ENCODE assay signal across 20 cellular contexts in genomic region chr16:89035698-89036570, GRCh38. TPM values are rescaled to one million over a fixed set of nuclear protein-coding genes. Genes with fewer than 3 reads are reported as not detected.
DNase-seq lines count a peak whose midpoint lies in the region; ATAC-seq, FAIRE-seq and TF ChIP-seq lines count a peak whose summit lies in the region.
"Had no signal": no experiment of that assay in that cellular context is flagged by ENCODE, and none has a peak within 500 bp of the region (broad histone marks: within the 10 kb centered on the region; RNA-seq: fewer than 3 reads in every experiment).

No MANE protein-coding gene starts in this region.

- CTCF ChIA-PET in HepG2 (lab: Yijun Ruan, JAX; ENCODE audit: low intra/inter-chr PET ratio, low total read pairs), result no interaction called here

- intact Hi-C loops in Right ventricle myocardium inferior (cut with DNase I) (no loop called here), left cardiac atrium (cut with DNase I) (no loop called here), HepG2 (cut with micrococcal nuclease; ENCODE audit: unreplicated experiment) (no loop called here)

- peak overlapping the region; percentile 15 for H2BK5ac ChIP-seq in neuronal stem cell (ENCODE audit: low read length)

- peak overlapping the region; percentile 56 for H2AK5ac ChIP-seq in neuronal stem cell (ENCODE audit: low read depth, low read length)

- H2AFZ ChIP-seq in HepG2 (ENCODE audit: low read length), result no peak overlapping the region
- no peak overlapping the region for H2AFZ ChIP-seq in neuronal stem cell (ENCODE audit: low read length)

- no peak for TF ChIP-seq RAD21 in HepG2 (CRISPR knock-in tag; IDR thresholded peaks at IDR 0.05)

- no peak for FAIRE-seq in HepG2 (lab: Jason Lieb, UNC)

- peaks cover 11% of the 10 kb centered on the region; the same call in 1 of the 2 replicates for H4K20me1 ChIP-seq in HepG2 (ENCODE audit: insufficient read depth, low read length)

- no peak for TF ChIP-seq POLR2A in HepG2 (IDR thresholded peaks at IDR 0.05; ENCODE audit: insufficient read depth in 1 of 2, low read depth in 2 of 2, low read length in 2 of 2)

- H3K4ac ChIP-seq in neuronal stem cell (ENCODE audit: low read length), result no peak overlapping the region

- H3K4me3 ChIP-seq in RWPE2 (ENCODE audit: severe bottlenecking), result no peak overlapping the region
- no peak overlapping the region for H3K4me3 ChIP-seq in HepG2 (replicated peaks in 1 of 3; ENCODE audit: insufficient read depth in 1 of 3, low read depth in 2 of 3, low read length in 3 of 3)
- H3K4me3 ChIP-seq in neuronal stem cell (ENCODE audit: low read length in 2 of 2), result peak overlapping the region in 1 of 2 donors; percentile 44
- H3K4me3 ChIP-seq: SJSA1 had no signal

- POLR2A ChIA-PET in HepG2 (lab: Yijun Ruan, JAX), result no interaction called here

- no peak overlapping the region for H4K8ac ChIP-seq in neuronal stem cell (ENCODE audit: low read depth, low read length)

- no peak overlapping the region for H3K23ac ChIP-seq in neuronal stem cell (ENCODE audit: low read depth, low read length, poor library complexity)

- peak overlapping the region; percentile 17 for H3K14ac ChIP-seq in neuronal stem cell (ENCODE audit: low read length)

- TF ChIP-seq EP300 in HepG2 (IDR thresholded peaks at IDR 0.05; ENCODE audit: low read depth in 2 of 2, low read length in 2 of 2) (no peak), HepG2 (CRISPR knock-in tag; IDR thresholded peaks at IDR 0.05; ENCODE audit: borderline replicate concordance) (no peak)

- no peak overlapping the region for H2BK12ac ChIP-seq in neuronal stem cell (ENCODE audit: low read length)

- H3K9me3 ChIP-seq in RWPE2 (ENCODE audit: severe bottlenecking) (peaks cover 4% of the 10 kb centered on the region), HepG2 (ENCODE audit: low read length) (peaks cover 2% of the 10 kb centered on the region; the same call in 1 of the 2 replicates), neuronal stem cell (replicated peaks in 1 of 2; ENCODE audit: control insufficient read depth in 2 of 2, insufficient read depth in 1 of 2, low read depth in 1 of 2, low read length in 2 of 2) (peaks cover 2% of the 10 kb centered on the region in 2 donors)

- H3K27ac ChIP-seq in RWPE2 (ENCODE audit: poor library complexity, severe bottlenecking), result no peak overlapping the region
- H3K27ac ChIP-seq in HepG2 (ENCODE audit: extremely low read length, insufficient read depth, low read length), result no peak overlapping the region
- H3K27ac ChIP-seq in neuronal stem cell (replicated peaks; ENCODE audit: low read length), result no peak overlapping the region
- H3K27ac ChIP-seq: KMS-11, SJSA1 had no signal

- TF ChIP-seq CTCF in RWPE2 (IDR thresholded peaks at IDR 0.05; ENCODE audit: poor library complexity, severe bottlenecking), result no peak
- no peak for TF ChIP-seq CTCF in HepG2 (CRISPR knock-in tag; IDR thresholded peaks at IDR 0.05)

- H3K18ac ChIP-seq in neuronal stem cell (ENCODE audit: low read length), result peak overlapping the region; percentile 54

- in situ Hi-C loops in HepG2 (cut with HindIII; ENCODE audit: extremely low pct_ligation_motif_present, low pct_unique_long_range_greater_than_20kb), result no loop called here

- no TSS peak for BruUV-seq in HepG2 (replicated peaks; lab: Mats Ljungman, UMichigan)

- H3K9ac ChIP-seq in HepG2 (ENCODE audit: insufficient read depth, low read depth, low read length) (no peak overlapping the region), neuronal stem cell (ENCODE audit: low read depth, low read length, poor library complexity) (no peak overlapping the region)
- H3K9ac ChIP-seq: KMS-11 had no signal

- H3K27me3 ChIP-seq in RWPE2 (ENCODE audit: insufficient read depth, poor library complexity, severe bottlenecking), result peaks cover 10% of the 10 kb centered on the region
- peaks cover 25 to 87% of the 10 kb centered on the region in 2 experiments for H3K27me3 ChIP-seq in HepG2 (ENCODE audit: control insufficient read depth in 1 of 2, insufficient read depth in 2 of 2, low read length in 2 of 2)
- H3K27me3 ChIP-seq in neuronal stem cell (ENCODE audit: control insufficient read depth in 3 of 3, insufficient read depth in 3 of 3, low read depth in 1 of 3, low read length in 3 of 3), result peaks cover 0 to 25% (median 2%) of the 10 kb centered on the region in 3 experiments

- H3K79me2 ChIP-seq in HepG2 (ENCODE audit: insufficient read depth, low read length), result no peaks in the 10 kb centered on the region

- H3K4me1 ChIP-seq in RWPE2 (ENCODE audit: insufficient read depth, poor library complexity, severe bottlenecking), result no peaks in the 10 kb centered on the region
- H3K4me1 ChIP-seq in HepG2 (ENCODE audit: insufficient read depth, low read length), result no peaks in the 10 kb centered on the region
- H3K4me1 ChIP-seq in neuronal stem cell (ENCODE audit: control insufficient read depth in 2 of 2, insufficient read depth in 1 of 2, low read depth in 1 of 2, low read length in 2 of 2), result peaks cover 15 to 19% of the 10 kb centered on the region in 2 donors
- H3K4me1 ChIP-seq: SJSA1 had no signal

- H3K79me1 ChIP-seq in neuronal stem cell (ENCODE audit: low read depth, low read length), result peaks cover 4% of the 10 kb centered on the region

- peak; percentile 41 for DNase-seq in Right ventricle myocardium inferior (ENCODE audit: missing footprints)
- no peak for DNase-seq in left cardiac atrium
- DNase-seq in RWPE2 (ENCODE audit: low spot score), result peak; percentile 45
- DNase-seq in HepG2 (ENCODE audit: low spot score), result no peak
- no peak for DNase-seq in neuronal stem cell (ENCODE audit: low spot score)
- DNase-seq in NCI-H128 (lab: John Stamatoyannopoulos, UW; ENCODE audit: unreplicated experiment), result no peak
- no peak for DNase-seq in HPDE6-E6E7 (ENCODE audit: extremely low spot score)
- no peak for DNase-seq in NCI-H69 (lab: John Stamatoyannopoulos, UW)
- DNase-seq: 8988T, H7, NCI-H1092, NCI-H2081 treated with DMSO at 0.1 percent for 48 hours, NCI-H446 treated with DMSO at 0.1 percent for 48 hours, NCI-H774, PC-3, RPMI8226 had no signal

- ATAC-seq in Right ventricle myocardium inferior, result no peak
- no peak for ATAC-seq in left cardiac atrium
- ATAC-seq in RWPE2 (ENCODE audit: low read depth), result no peak
- no peak for ATAC-seq in HepG2
- ATAC-seq: PC-3 had no signal

- H2BK120ac ChIP-seq in neuronal stem cell (ENCODE audit: low read depth, low read length), result peak overlapping the region; percentile 87

- H3K4me2 ChIP-seq in HepG2 (ENCODE audit: low read depth, low read length), result no peak overlapping the region
- H3K4me2 ChIP-seq in neuronal stem cell (ENCODE audit: insufficient read depth, low read length, poor library complexity, severe bottlenecking), result no peak overlapping the region
- H3K4me2 ChIP-seq: KMS-11 had no signal

- WGBS in HepG2 (ENCODE audit: low lambda C conversion rate), result 22% methylated on average over 17 of the region's 21 CpGs
- no CpG with 5 or more reads among the region's 21 CpGs for WGBS in neuronal stem cell (ENCODE audit: extremely low coverage in 2 of 2, insufficient read length in 2 of 2, insufficient replicate concordance in 1 of 2), 2 donors

- no peak overlapping the region for H2BK15ac ChIP-seq in neuronal stem cell (ENCODE audit: low read length)

- no peak overlapping the region for H4K91ac ChIP-seq in neuronal stem cell (ENCODE audit: low read depth, low read length, poor library complexity)

- H3K36me3 ChIP-seq in RWPE2 (ENCODE audit: low read depth) (no peaks in the 10 kb centered on the region), HepG2 (replicated peaks in 1 of 2; ENCODE audit: control insufficient read depth in 1 of 2, insufficient read depth in 2 of 2, low read length in 2 of 2) (no peaks in the 10 kb centered on the region), neuronal stem cell (replicated peaks in 1 of 2; ENCODE audit: control insufficient read depth in 2 of 2, insufficient read depth in 2 of 2, low read length in 2 of 2) (peaks cover 0 to 2% of the 10 kb centered on the region in 2 donors)
- H3K36me3 ChIP-seq: SJSA1 had no signal

RNA-seq across cellular contexts. Expression of gene ACSF3, which starts 57.7 kb away (rescaled TPM):
- total RNA-seq in Right ventricle myocardium inferior, result 17.0 TPM
- 10 to 100 TPM; 14.9 to 16.2 TPM for total RNA-seq in left cardiac atrium
- 23.5 and 30.6 TPM in 2 replicates for total RNA-seq in HepG2 (2016; rRNA removed; fragmentation: Illumina TruSeq; extraction: Trizol)
- total RNA-seq in HepG2 (2016; cell fraction: cytosol; rRNA removed; fragmentation: Illumina TruSeq; extraction: Trizol; ENCODE audit: low read depth), result 13.8 and 14.5 TPM in 2 replicates
- total RNA-seq in HepG2 (2016; cell fraction: insoluble cytoplasmic fraction; rRNA removed; fragmentation: Illumina TruSeq; extraction: Trizol), result 22.1 and 29.1 TPM in 2 replicates
- 23.0 and 24.3 TPM in 2 replicates for total RNA-seq in HepG2 (2016; cell fraction: membrane; rRNA removed; fragmentation: Illumina TruSeq; extraction: Trizol)
- 19.3 and 21.6 TPM in 2 replicates for total RNA-seq in HepG2 (2016; cell fraction: nucleus; rRNA removed; fragmentation: Illumina TruSeq; extraction: Trizol)
- polyA plus RNA-seq in HepG2 (2011; rRNA removed), result 14.9 and 16.5 TPM in 2 replicates
- 11.3 and 15.5 TPM in 2 replicates for polyA plus RNA-seq in HepG2 (2011; cell fraction: cytosol; rRNA removed)
- 31.3 and 34.0 TPM in 2 replicates for polyA plus RNA-seq in HepG2 (2011; cell fraction: nucleus; rRNA removed)
- 16.6 and 17.2 TPM in 2 replicates for polyA plus RNA-seq in HepG2 (2012)
- 6.9 and 9.7 TPM in 2 replicates for polyA plus RNA-seq in HepG2 (2016; cell fraction: cytosol; fragmentation: Illumina TruSeq; extraction: Trizol; ENCODE audit: low read depth)
- 21.8 and 22.0 TPM in 2 replicates for polyA plus RNA-seq in HepG2 (2016; cell fraction: insoluble cytoplasmic fraction; fragmentation: Illumina TruSeq; extraction: Trizol; ENCODE audit: low read depth)
- polyA plus RNA-seq in HepG2 (2016; cell fraction: membrane; fragmentation: Illumina TruSeq; extraction: Trizol; ENCODE audit: low read depth), result 11.2 and 13.0 TPM in 2 replicates
- 37.2 and 38.9 TPM in 2 replicates for polyA plus RNA-seq in HepG2 (2016; cell fraction: nucleus; fragmentation: Illumina TruSeq; extraction: Trizol; ENCODE audit: insufficient read depth, low read depth)
- 46.7 and 47.0 TPM in 2 replicates for polyA minus RNA-seq in HepG2 (2011; rRNA and poly(A)+ RNA removed; ENCODE audit: low replicate concordance)
- 22.4 and 32.0 TPM in 2 replicates for polyA minus RNA-seq in HepG2 (2011; cell fraction: cytosol; rRNA and poly(A)+ RNA removed)
- 35.9 and 36.8 TPM in 2 replicates for polyA minus RNA-seq in HepG2 (2011; cell fraction: nucleus; rRNA and poly(A)+ RNA removed)
- polyA plus RNA-seq in neuronal stem cell (2013, experiment 1 of 2), result 8.9 TPM
- 9.7 TPM for polyA plus RNA-seq in neuronal stem cell (2013, experiment 2 of 2)

RNA-seq across cellular contexts. Expression of gene CBFA2T3, which starts 58.9 kb away (rescaled TPM):
- total RNA-seq in Right ventricle myocardium inferior (11.1 TPM), left cardiac atrium (1 to 10 TPM; 6.5 to 6.6 TPM), HepG2 (2016; rRNA removed; fragmentation: Illumina TruSeq; extraction: Trizol) (not detected in 2 replicates)
- not detected in 2 replicates for total RNA-seq in HepG2 (2016; cell fraction: cytosol; rRNA removed; fragmentation: Illumina TruSeq; extraction: Trizol; ENCODE audit: low read depth)
- not detected in 2 replicates for total RNA-seq in HepG2 (2016; cell fraction: insoluble cytoplasmic fraction; rRNA removed; fragmentation: Illumina TruSeq; extraction: Trizol)
- total RNA-seq in HepG2 (2016; cell fraction: membrane; rRNA removed; fragmentation: Illumina TruSeq; extraction: Trizol), result not detected in 2 replicates
- not detected in 2 replicates for total RNA-seq in HepG2 (2016; cell fraction: nucleus; rRNA removed; fragmentation: Illumina TruSeq; extraction: Trizol)
- polyA plus RNA-seq in HepG2 (2011; rRNA removed), result 0.05 and 0.09 TPM in 2 replicates
- 0.04 TPM in 1 of 2 replicates, not detected in the other for polyA plus RNA-seq in HepG2 (2011; cell fraction: cytosol; rRNA removed)
- not detected in 2 replicates for polyA plus RNA-seq in HepG2 (2011; cell fraction: nucleus; rRNA removed)
- 0.07 TPM in 1 of 2 replicates, not detected in the other for polyA plus RNA-seq in HepG2 (2012)
- not detected in 2 replicates for polyA plus RNA-seq in HepG2 (2016; cell fraction: cytosol; fragmentation: Illumina TruSeq; extraction: Trizol; ENCODE audit: low read depth)
- not detected in 2 replicates for polyA plus RNA-seq in HepG2 (2016; cell fraction: insoluble cytoplasmic fraction; fragmentation: Illumina TruSeq; extraction: Trizol; ENCODE audit: low read depth)
- not detected in 2 replicates for polyA plus RNA-seq in HepG2 (2016; cell fraction: membrane; fragmentation: Illumina TruSeq; extraction: Trizol; ENCODE audit: low read depth)
- 0.11 TPM in 1 of 2 replicates, not detected in the other for polyA plus RNA-seq in HepG2 (2016; cell fraction: nucleus; fragmentation: Illumina TruSeq; extraction: Trizol; ENCODE audit: insufficient read depth, low read depth)
- polyA minus RNA-seq in HepG2 (2011; rRNA and poly(A)+ RNA removed; ENCODE audit: low replicate concordance), result 0.19 and 0.60 TPM in 2 replicates
- polyA minus RNA-seq in HepG2 (2011; cell fraction: cytosol; rRNA and poly(A)+ RNA removed), result not detected in 2 replicates
- polyA minus RNA-seq in HepG2 (2011; cell fraction: nucleus; rRNA and poly(A)+ RNA removed), result not detected in 2 replicates
- polyA plus RNA-seq in neuronal stem cell (2013, experiment 1 of 2), result 8.3 TPM
- polyA plus RNA-seq in neuronal stem cell (2013, experiment 2 of 2), result 8.0 TPM
- total RNA-seq: MCF 10A, PC-3, SJSA1 had no signal
- polyA plus RNA-seq: AG04450 had no signal

Comparison
In these comparisons a context has a peak if more than half of its experiments do, and no peak if none do; other contexts are left out.
1. DNase-seq: peak in Right ventricle myocardium inferior (single experiment) and RWPE2 (single experiment); none in left cardiac atrium (single experiment), HepG2 (single experiment), neuronal stem cell (single experiment), NCI-H128 (single experiment), HPDE6-E6E7 (single experiment) and NCI-H69 (single experiment).